Comparison of ENCODE assay signal across 1 cellular context in the genomic region with DNA sequence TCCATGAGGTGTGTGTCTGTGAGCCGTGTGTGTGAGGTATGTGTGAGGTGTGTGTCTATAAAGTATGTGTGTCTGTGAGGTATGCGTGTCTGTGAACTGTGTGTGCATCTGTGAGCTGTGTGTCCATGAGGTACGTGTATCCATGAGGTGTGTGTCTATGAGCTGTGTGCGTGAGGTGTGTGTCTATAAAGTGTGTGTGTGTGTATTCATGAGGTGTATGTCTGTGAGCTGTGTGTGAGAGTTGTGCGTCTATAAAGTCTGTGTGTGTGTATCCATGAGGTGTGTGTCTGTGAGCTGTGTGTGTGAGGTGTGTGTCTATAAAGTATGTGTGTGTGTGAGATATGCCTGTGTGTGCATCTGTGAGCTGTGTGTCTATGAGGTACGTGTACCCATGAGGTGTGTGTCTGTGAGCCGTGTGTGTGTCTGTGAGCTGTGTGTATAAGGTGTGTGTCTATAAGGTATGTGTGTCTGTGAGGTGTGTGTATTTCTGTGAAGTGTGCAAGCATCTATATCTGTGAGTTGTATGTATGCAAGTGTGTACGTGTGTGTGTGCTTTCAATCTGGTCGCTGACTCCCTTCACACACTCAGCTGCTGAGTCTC.
A peak's percentile ranks its signal among the peaks of the same experiment; 100 is the strongest.
TF ChIP-seq lines count a peak whose summit lies in the region.

No MANE protein-coding gene starts in this region.

TF ChIP-seq in HepG2, 621 proteins besides CTCF, POLR2A, EP300 and RAD21 (continued from another document):
- TF ChIP-seq, protein P1, sequence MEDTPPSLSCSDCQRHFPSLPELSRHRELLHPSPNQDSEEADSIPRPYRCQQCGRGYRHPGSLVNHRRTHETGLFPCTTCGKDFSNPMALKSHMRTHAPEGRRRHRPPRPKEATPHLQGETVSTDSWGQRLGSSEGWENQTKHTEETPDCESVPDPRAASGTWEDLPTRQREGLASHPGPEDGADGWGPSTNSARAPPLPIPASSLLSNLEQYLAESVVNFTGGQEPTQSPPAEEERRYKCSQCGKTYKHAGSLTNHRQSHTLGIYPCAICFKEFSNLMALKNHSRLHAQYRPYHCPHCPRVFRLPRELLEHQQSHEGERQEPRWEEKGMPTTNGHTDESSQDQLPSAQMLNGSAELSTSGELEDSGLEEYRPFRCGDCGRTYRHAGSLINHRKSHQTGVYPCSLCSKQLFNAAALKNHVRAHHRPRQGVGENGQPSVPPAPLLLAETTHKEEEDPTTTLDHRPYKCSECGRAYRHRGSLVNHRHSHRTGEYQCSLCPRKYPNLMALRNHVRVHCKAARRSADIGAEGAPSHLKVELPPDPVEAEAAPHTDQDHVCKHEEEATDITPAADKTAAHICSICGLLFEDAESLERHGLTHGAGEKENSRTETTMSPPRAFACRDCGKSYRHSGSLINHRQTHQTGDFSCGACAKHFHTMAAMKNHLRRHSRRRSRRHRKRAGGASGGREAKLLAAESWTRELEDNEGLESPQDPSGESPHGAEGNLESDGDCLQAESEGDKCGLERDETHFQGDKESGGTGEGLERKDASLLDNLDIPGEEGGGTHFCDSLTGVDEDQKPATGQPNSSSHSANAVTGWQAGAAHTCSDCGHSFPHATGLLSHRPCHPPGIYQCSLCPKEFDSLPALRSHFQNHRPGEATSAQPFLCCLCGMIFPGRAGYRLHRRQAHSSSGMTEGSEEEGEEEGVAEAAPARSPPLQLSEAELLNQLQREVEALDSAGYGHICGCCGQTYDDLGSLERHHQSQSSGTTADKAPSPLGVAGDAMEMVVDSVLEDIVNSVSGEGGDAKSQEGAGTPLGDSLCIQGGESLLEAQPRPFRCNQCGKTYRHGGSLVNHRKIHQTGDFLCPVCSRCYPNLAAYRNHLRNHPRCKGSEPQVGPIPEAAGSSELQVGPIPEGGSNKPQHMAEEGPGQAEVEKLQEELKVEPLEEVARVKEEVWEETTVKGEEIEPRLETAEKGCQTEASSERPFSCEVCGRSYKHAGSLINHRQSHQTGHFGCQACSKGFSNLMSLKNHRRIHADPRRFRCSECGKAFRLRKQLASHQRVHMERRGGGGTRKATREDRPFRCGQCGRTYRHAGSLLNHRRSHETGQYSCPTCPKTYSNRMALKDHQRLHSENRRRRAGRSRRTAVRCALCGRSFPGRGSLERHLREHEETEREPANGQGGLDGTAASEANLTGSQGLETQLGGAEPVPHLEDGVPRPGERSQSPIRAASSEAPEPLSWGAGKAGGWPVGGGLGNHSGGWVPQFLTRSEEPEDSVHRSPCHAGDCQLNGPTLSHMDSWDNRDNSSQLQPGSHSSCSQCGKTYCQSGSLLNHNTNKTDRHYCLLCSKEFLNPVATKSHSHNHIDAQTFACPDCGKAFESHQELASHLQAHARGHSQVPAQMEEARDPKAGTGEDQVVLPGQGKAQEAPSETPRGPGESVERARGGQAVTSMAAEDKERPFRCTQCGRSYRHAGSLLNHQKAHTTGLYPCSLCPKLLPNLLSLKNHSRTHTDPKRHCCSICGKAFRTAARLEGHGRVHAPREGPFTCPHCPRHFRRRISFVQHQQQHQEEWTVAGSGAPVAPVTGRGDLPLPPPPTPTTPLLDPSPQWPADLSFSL (CRISPR knock-in tag; IDR thresholded peaks at IDR 0.05): peak; percentile 90
- TF ChIP-seq NR2F1 (CRISPR knock-in tag; IDR thresholded peaks at IDR 0.05) (no peak), FOXA3 (CRISPR knock-in tag; IDR thresholded peaks at IDR 0.05) (no peak), PAF1 (CRISPR knock-in tag; IDR thresholded peaks at IDR 0.05) (no peak), ZNF30 (CRISPR knock-in tag; IDR thresholded peaks at IDR 0.05) (no peak), ZNF460 (CRISPR knock-in tag; IDR thresholded peaks at IDR 0.05; ENCODE audit: borderline replicate concordance) (no peak), LCORL (IDR thresholded peaks at IDR 0.05) (peak; percentile 4; the same call in 1 of the 2 replicates), LCORL (CRISPR knock-in tag; IDR thresholded peaks at IDR 0.05) (no peak), ZNF678 (CRISPR knock-in tag; IDR thresholded peaks at IDR 0.05) (no peak), FOXK2 (IDR thresholded peaks at IDR 0.05) (peak; percentile 31; the same call in 1 of the 2 replicates), ZNF207 (IDR thresholded peaks at IDR 0.05; ENCODE audit: borderline replicate concordance) (0 out of 2 replicates have a peak, but pooled peaks have one; percentile 10), ELF1 (CRISPR knock-in tag; IDR thresholded peaks at IDR 0.05) (no peak), RFXAP (CRISPR knock-in tag; IDR thresholded peaks at IDR 0.05; ENCODE audit: borderline replicate concordance) (no peak), HOXA9 (CRISPR knock-in tag; IDR thresholded peaks at IDR 0.05; ENCODE audit: borderline replicate concordance) (0 out of 2 replicates have a peak, but pooled peaks have one; percentile 63), ZNF883 (CRISPR knock-in tag; IDR thresholded peaks at IDR 0.05; ENCODE audit: not compliant biosample characterization) (no peak), HNF1B (CRISPR knock-in tag; IDR thresholded peaks at IDR 0.05) (no peak), CREB1 (IDR thresholded peaks at IDR 0.05) (no peak), CREB1 (CRISPR knock-in tag; IDR thresholded peaks at IDR 0.05) (no peak), HDAC2 (CRISPR knock-in tag; IDR thresholded peaks at IDR 0.05) (no peak)
- TF ChIP-seq, protein P2, sequence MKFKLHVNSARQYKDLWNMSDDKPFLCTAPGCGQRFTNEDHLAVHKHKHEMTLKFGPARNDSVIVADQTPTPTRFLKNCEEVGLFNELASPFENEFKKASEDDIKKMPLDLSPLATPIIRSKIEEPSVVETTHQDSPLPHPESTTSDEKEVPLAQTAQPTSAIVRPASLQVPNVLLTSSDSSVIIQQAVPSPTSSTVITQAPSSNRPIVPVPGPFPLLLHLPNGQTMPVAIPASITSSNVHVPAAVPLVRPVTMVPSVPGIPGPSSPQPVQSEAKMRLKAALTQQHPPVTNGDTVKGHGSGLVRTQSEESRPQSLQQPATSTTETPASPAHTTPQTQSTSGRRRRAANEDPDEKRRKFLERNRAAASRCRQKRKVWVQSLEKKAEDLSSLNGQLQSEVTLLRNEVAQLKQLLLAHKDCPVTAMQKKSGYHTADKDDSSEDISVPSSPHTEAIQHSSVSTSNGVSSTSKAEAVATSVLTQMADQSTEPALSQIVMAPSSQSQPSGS (CRISPR knock-in tag; IDR thresholded peaks at IDR 0.05): no peak
- TF ChIP-seq, protein P3, sequence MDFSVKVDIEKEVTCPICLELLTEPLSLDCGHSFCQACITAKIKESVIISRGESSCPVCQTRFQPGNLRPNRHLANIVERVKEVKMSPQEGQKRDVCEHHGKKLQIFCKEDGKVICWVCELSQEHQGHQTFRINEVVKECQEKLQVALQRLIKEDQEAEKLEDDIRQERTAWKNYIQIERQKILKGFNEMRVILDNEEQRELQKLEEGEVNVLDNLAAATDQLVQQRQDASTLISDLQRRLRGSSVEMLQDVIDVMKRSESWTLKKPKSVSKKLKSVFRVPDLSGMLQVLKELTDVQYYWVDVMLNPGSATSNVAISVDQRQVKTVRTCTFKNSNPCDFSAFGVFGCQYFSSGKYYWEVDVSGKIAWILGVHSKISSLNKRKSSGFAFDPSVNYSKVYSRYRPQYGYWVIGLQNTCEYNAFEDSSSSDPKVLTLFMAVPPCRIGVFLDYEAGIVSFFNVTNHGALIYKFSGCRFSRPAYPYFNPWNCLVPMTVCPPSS (IDR thresholded peaks at IDR 0.05): 0 out of 2 replicates have a peak, but pooled peaks have one; percentile 5
